In genomic region chr16:14628806-14629611, GRCh38 we compare ENCODE assay signal across 8 cellular contexts. TPM values are rescaled to one million over a fixed set of nuclear protein-coding genes. Genes with fewer than 3 reads are reported as not detected.
DNase-seq lines count a peak whose midpoint lies in the region; ATAC-seq and TF ChIP-seq lines count a peak whose summit lies in the region.

No MANE protein-coding gene starts in this region.

- H3K79me2 ChIP-seq in osteoblast (ENCODE audit: insufficient read depth, low read length): peaks cover 32% of the 10 kb centered on the region

- peaks cover under 1% of the 10 kb centered on the region for H4K20me1 ChIP-seq in osteoblast (ENCODE audit: insufficient read depth, low read length)

- peak overlapping the region; percentile 86 for H3K4me2 ChIP-seq in osteoblast (ENCODE audit: insufficient read depth, low read length)

- H3K9me3 Mint-ChIP-seq in effector memory CD8-positive, alpha-beta T cell: peaks cover 2 to 6% of the 10 kb centered on the region in 2 donors

- H3K27ac ChIP-seq in osteoblast (ENCODE audit: low read depth, low read length): peak overlapping the region; percentile 90

- no peak for TF ChIP-seq CTCF in osteoblast (IDR thresholded peaks at IDR 0.05; ENCODE audit: extremely low read depth, low read depth, low read length)

- peaks cover 30% of the 10 kb centered on the region for H3K36me3 ChIP-seq in osteoblast (ENCODE audit: insufficient read depth, low read length)

- peaks cover 71% of the 10 kb centered on the region for H3K36me3 Mint-ChIP-seq in effector memory CD8-positive, alpha-beta T cell (ENCODE audit: insufficient read depth)

- H3K4me1 Mint-ChIP-seq in effector memory CD8-positive, alpha-beta T cell (ENCODE audit: low read depth in 2 of 2): peaks cover 26 to 35% of the 10 kb centered on the region in 2 donors

- no peaks in the 10 kb centered on the region for H3K27me3 Mint-ChIP-seq in effector memory CD8-positive, alpha-beta T cell

- no peaks in the 10 kb centered on the region for H3K27me3 ChIP-seq in osteoblast (ENCODE audit: insufficient read depth, low read length)

- peak overlapping the region; percentile 95 to 97 for H3K4me3 Mint-ChIP-seq in effector memory CD8-positive, alpha-beta T cell

- peaks cover 12% of the 10 kb centered on the region for H3K4me1 ChIP-seq in osteoblast (ENCODE audit: insufficient read depth, low read length)

- no peak for ATAC-seq in effector memory CD8-positive, alpha-beta T cell (replicated peaks)
- no peak for ATAC-seq in GM18870 (IDR thresholded peaks at IDR 0.05; ENCODE audit: unreplicated experiment)

- peak overlapping the region; percentile 85 for H2AFZ ChIP-seq in osteoblast (ENCODE audit: low read length)

- H3K4me3 ChIP-seq in osteoblast (ENCODE audit: insufficient read depth, low read length): peak overlapping the region; percentile 93

- peak overlapping the region; percentile 98 to 99 for H3K27ac Mint-ChIP-seq in effector memory CD8-positive, alpha-beta T cell

- peak; percentile 21 for DNase-seq in ELR (ENCODE audit: low read depth)
- DNase-seq in NOMO-1 treated with dmso at 0.1 percent for 144 hours (lab: John Stamatoyannopoulos, UW; ENCODE audit: unreplicated experiment): peak; percentile 3
- DNase-seq in effector memory CD8-positive, alpha-beta T cell: peak in 1 of 3 experiments; percentile 17
- DNase-seq in osteoblast (ENCODE audit: insufficient read length, low spot score, missing footprints): no peak
- no peak for DNase-seq in NCI-H1048 (lab: John Stamatoyannopoulos, UW)
- DNase-seq in hippocampal formation (lab: John Stamatoyannopoulos, UW): no peak
- no peak for DNase-seq in SIG-M5 (lab: John Stamatoyannopoulos, UW)

- no peaks in the 10 kb centered on the region for H3K9me3 ChIP-seq in osteoblast (ENCODE audit: low read depth, low read length)

RNA-seq across cellular contexts. Expression of gene PARN, which starts 1.1 kb away (rescaled TPM):
- 40.1 and 40.9 TPM in 2 replicates for total RNA-seq in osteoblast

RNA-seq across cellular contexts. Expression of gene BFAR, which starts 3.7 kb away (rescaled TPM):
- total RNA-seq in osteoblast: 142 and 186 TPM in 2 replicates

Comparison
In these comparisons a context has a peak if more than half of its experiments do, and no peak if none do; other contexts are left out.
1. DNase-seq: peak in ELR (single experiment) and NOMO-1 treated with dmso at 0.1 percent for 144 hours (single experiment); none in osteoblast (single experiment), NCI-H1048 (single experiment), hippocampal formation (0 of 2) and SIG-M5 (single experiment).